Comparison of ENCODE assay signal across 10 cellular contexts in the genomic region with DNA sequence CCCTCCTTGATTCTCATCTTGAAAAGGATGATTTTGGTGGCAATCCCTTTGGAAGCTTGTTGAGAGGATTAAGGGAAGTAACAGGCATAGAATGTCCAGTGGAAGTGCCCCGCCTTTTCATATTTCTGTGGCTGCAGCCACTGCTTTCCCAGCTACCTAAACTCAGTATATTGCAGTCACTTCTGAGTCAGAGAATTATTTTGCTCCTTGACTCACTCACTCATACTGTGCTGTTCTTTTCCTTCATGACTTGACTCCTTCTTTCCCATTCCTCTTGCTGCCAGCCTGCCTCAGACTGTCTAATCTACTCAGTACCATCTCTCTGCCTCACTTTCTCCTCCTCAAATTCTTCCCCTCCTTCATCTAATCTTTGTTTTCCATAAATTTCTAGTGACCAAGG. TPM values are rescaled to one million over a fixed set of nuclear protein-coding genes. Genes with fewer than 3 reads are reported as not detected.
DNase-seq lines count a peak whose midpoint lies in the region; ATAC-seq, FAIRE-seq and TF ChIP-seq lines count a peak whose summit lies in the region.
"Had no signal": no experiment of that assay in that cellular context is flagged by ENCODE, and none has a peak within 500 bp of the region (broad histone marks: within the 10 kb centered on the region; RNA-seq: fewer than 3 reads in every experiment).

No MANE protein-coding gene starts in this region.

- DNase-seq in A549 (ENCODE audit: low read depth in 1 of 2, low spot score in 1 of 2) (peak in 1 of 2 experiments; percentile 25), HS-27A (ENCODE audit: low read depth) (peak; percentile 42), adipocyte (ENCODE audit: low read depth) (peak; percentile 68), iris pigment epithelial cell (ENCODE audit: low read depth) (peak; percentile 75), SW480 (ENCODE audit: low spot score) (no peak), GM12891 (ENCODE audit: insufficient read length, low spot score) (no peak), NCI-H526 treated with DMSO at 0.1 percent for 48 hours (lab: John Stamatoyannopoulos, UW) (no peak)
- DNase-seq: naive thymus-derived CD4-positive, alpha-beta T cell; stimulated activated CD4-positive, alpha-beta T cell treated with anti-CD3 and anti-CD28 coated beads, Interleukin-2, amount 100 ng/mL, for 24 hours had no signal

- H3K36me3 ChIP-seq in adipocyte (ENCODE audit: control insufficient read depth, insufficient read depth, low read length, severe bottlenecking), result peaks cover 6% of the 10 kb centered on the region

- WGBS in A549 (ENCODE audit: missing lambda C conversion rate), result 64% methylated on average over 1 of the region's 1 CpG

- CTCF ChIA-PET in A549 (lab: Yijun Ruan, JAX), result interaction anchor here (1.0 to 4.9 kb wide), 3 partner anchors 13 to 120 kb away, joined by 3 to 52 read pairs (median 5); no protein-coding TSS in a partner anchor

- FAIRE-seq in A549 (lab: Jason Lieb, UNC) (no peak), GM12891 (lab: Jason Lieb, UNC) (no peak)

- no peak for TF ChIP-seq CTCF in A549 (IDR thresholded peaks at IDR 0.05)

- no peaks in the 10 kb centered on the region for H3K27me3 ChIP-seq in adipocyte (replicated peaks; ENCODE audit: control insufficient read depth, insufficient read depth, low read length)

- H3K9ac ChIP-seq in adipocyte (ENCODE audit: low read length), result peak overlapping the region; percentile 7

- peak; percentile 84 to 85 for ATAC-seq in A549
- no peak for ATAC-seq in HG02678 (IDR thresholded peaks at IDR 0.05; ENCODE audit: unreplicated experiment)
- ATAC-seq: naive thymus-derived CD4-positive, alpha-beta T cell had no signal

- H3K9me3 ChIP-seq in A549 (no peaks in the 10 kb centered on the region), adipocyte (ENCODE audit: control insufficient read depth, low read length) (no peaks in the 10 kb centered on the region)

- TF ChIP-seq POLR2A in A549 (IDR thresholded peaks at IDR 0.05; ENCODE audit: low read length), result no peak
- TF ChIP-seq POLR2A in GM12891 (IDR thresholded peaks at IDR 0.05; ENCODE audit: low read depth, low read length), result no peak

- TF ChIP-seq EP300 in A549 (IDR thresholded peaks at IDR 0.05), result no peak

- POLR2A ChIA-PET in A549 (lab: Yijun Ruan, JAX), result interaction anchor here (3.0 kb wide), 1 partner anchor 27 kb away, joined by 10 read pairs; a partner anchor contains a TSS

- peak overlapping the region in 1 of 2 experiments; percentile 14; a peak in 2 of 6 replicates for H3K27ac ChIP-seq in A549

- H3K4me2 ChIP-seq in A549, result peak overlapping the region; percentile 46

- H3K4me3 ChIP-seq in A549 (no peak overlapping the region), adipocyte (ENCODE audit: low read length) (peak overlapping the region; percentile 49)

- no peak for TF ChIP-seq RAD21 in A549 (conservative IDR thresholded peaks at IDR 0.05 in 1 of 2, IDR thresholded peaks at IDR 0.05 in 1 of 2)

- H3K4me1 ChIP-seq in A549 (0 out of 3 replicates have a peak, but pooled peaks cover 4% of the 10 kb centered on the region), adipocyte (ENCODE audit: control insufficient read depth, insufficient read depth, low read length) (peaks cover 13% of the 10 kb centered on the region)

TF ChIP-seq in A549, 52 proteins besides CTCF, POLR2A, EP300 and RAD21:
- TF ChIP-seq RFX5 (IDR thresholded peaks at IDR 0.05) (no peak), FOSL2 (IDR thresholded peaks at IDR 0.05) (no peak), FOSL2 (CRISPR knock-in tag; IDR thresholded peaks at IDR 0.05) (0 out of 2 replicates have a peak, but pooled peaks have one; percentile 10)

TF ChIP-seq in GM12891, 5 proteins besides CTCF, POLR2A, EP300 and RAD21:
- no peak for TF ChIP-seq POLR2AphosphoS5 (IDR thresholded peaks at IDR 0.05; ENCODE audit: low read depth, low read length)
- no peak for TF ChIP-seq PAX5 (IDR thresholded peaks at IDR 0.05; ENCODE audit: insufficient read depth, low read length, severe bottlenecking)
- no peak for TF ChIP-seq POU2F2 (IDR thresholded peaks at IDR 0.05; ENCODE audit: low read depth, low read length)
- TF ChIP-seq TAF1 (IDR thresholded peaks at IDR 0.05; ENCODE audit: low read depth, low read length), result no peak
- TF ChIP-seq SPI1 (IDR thresholded peaks at IDR 0.05; ENCODE audit: low read depth, low read length), result no peak

RNA-seq across cellular contexts. Expression of a gene that starts 26.5 kb away (rescaled TPM):
- 99.6 and 107 TPM in 2 replicates for polyA plus RNA-seq in A549 (2011; rRNA removed)
- polyA plus RNA-seq in A549 (2012; cell fraction: cytosol; rRNA removed), result 221 and 353 TPM in 2 replicates
- polyA plus RNA-seq in A549 (2012; cell fraction: nucleus; rRNA removed), result 4.5 and 4.7 TPM in 2 replicates
- polyA plus RNA-seq in A549 (2017; fragmentation: RNase III; extraction: RNeasy Plus Mini Kit Qiagen cat#74134 plus additional on column Dnase treatment), result 63.2 to 67.9 TPM (median 65.0 TPM) in 3 replicates
- polyA minus RNA-seq in A549 (2011; rRNA and poly(A)+ RNA removed), result 76.4 and 92.3 TPM in 2 replicates
- 43.6 TPM for polyA plus RNA-seq in GM12891 (2012; ENCODE audit: low read depth, missing spikeins)

Comparison
In these comparisons a context has a peak if more than half of its experiments do, and no peak if none do; other contexts are left out.
1. DNase-seq: peak in HS-27A (single experiment), adipocyte (single experiment) and iris pigment epithelial cell (single experiment); none in SW480 (single experiment), GM12891 (single experiment) and NCI-H526 treated with DMSO at 0.1 percent for 48 hours (single experiment).